Comparison of ENCODE assay signal across 1 cellular context in genomic region chr1:206741142-206741701, GRCh38.
TF ChIP-seq lines count a peak whose summit lies in the region.

No MANE protein-coding gene starts in this region.

TF ChIP-seq in GM12878, 131 proteins besides CTCF, POLR2A, EP300 and RAD21 (continues in another document):
- TF ChIP-seq CEBPZ (IDR thresholded peaks at IDR 0.05; ENCODE audit: low read depth, low read length) (no peak), E4F1 (IDR thresholded peaks at IDR 0.05; ENCODE audit: borderline replicate concordance, partially characterized antibody) (no peak), POLR2AphosphoS2 (IDR thresholded peaks at IDR 0.05; ENCODE audit: low read depth, low read length) (no peak), MEF2B (IDR thresholded peaks at IDR 0.05; ENCODE audit: partially characterized antibody, poor library complexity, severe bottlenecking) (no peak), SPI1 (IDR thresholded peaks at IDR 0.05; ENCODE audit: borderline replicate concordance, insufficient read depth, low read depth, low read length) (no peak), EGR1 (IDR thresholded peaks at IDR 0.05; ENCODE audit: borderline replicate concordance in 1 of 2, low read depth in 2 of 2, low read length in 2 of 2) (no peak), SMARCA5 (IDR thresholded peaks at IDR 0.05) (no peak), MYB (IDR thresholded peaks at IDR 0.05; ENCODE audit: borderline replicate concordance, low read depth, low read length) (no peak), MTA3 (IDR thresholded peaks at IDR 0.05; ENCODE audit: borderline replicate concordance, low read length) (no peak), PML (IDR thresholded peaks at IDR 0.05; ENCODE audit: low read length) (no peak), MTA2 (IDR thresholded peaks at IDR 0.05; ENCODE audit: low read depth) (no peak), POU2F2 (IDR thresholded peaks at IDR 0.05; ENCODE audit: borderline replicate concordance, low read depth, low read length) (peak; percentile 59; the same call in 2 of the 3 replicates), ZNF217 (IDR thresholded peaks at IDR 0.05) (no peak), ELK1 (IDR thresholded peaks at IDR 0.05; ENCODE audit: low read depth, low read length) (no peak), RCOR1 (conservative IDR thresholded peaks at IDR 0.05; ENCODE audit: low read depth, low read length) (no peak), FOXM1 (IDR thresholded peaks at IDR 0.05; ENCODE audit: low read depth, low read length) (no peak), E2F8 (IDR thresholded peaks at IDR 0.05; ENCODE audit: low read depth, partially characterized antibody) (no peak), ZBTB4 (CRISPR knock-in tag; IDR thresholded peaks at IDR 0.05) (no peak), KAT2A (conservative IDR thresholded peaks at IDR 0.05; ENCODE audit: control insufficient read depth, low read depth, low read length) (no peak), RELB (IDR thresholded peaks at IDR 0.05; ENCODE audit: low read depth) (no peak), NR2F1 (conservative IDR thresholded peaks at IDR 0.05) (no peak), PBX3 (IDR thresholded peaks at IDR 0.05; ENCODE audit: insufficient replicate concordance, low read depth, low read length) (peak; percentile 0), ZNF207 (IDR thresholded peaks at IDR 0.05; ENCODE audit: borderline replicate concordance) (no peak), SRF (IDR thresholded peaks at IDR 0.05; ENCODE audit: low read depth in 2 of 2, low read length in 2 of 2) (no peak), PKNOX1 (IDR thresholded peaks at IDR 0.05) (peak; percentile 15; the same call in 1 of the 2 replicates), IKZF1 (conservative IDR thresholded peaks at IDR 0.05) (0 out of 2 replicates have a peak, but pooled peaks have one; percentile 16), NFYA (IDR thresholded peaks at IDR 0.05; ENCODE audit: borderline replicate concordance, low read depth, low read length) (no peak), ZBTB40 (IDR thresholded peaks at IDR 0.05; ENCODE audit: borderline replicate concordance) (no peak), BCL11A (IDR thresholded peaks at IDR 0.05; ENCODE audit: low read depth, low read length) (no peak), BHLHE40 (IDR thresholded peaks at IDR 0.05; ENCODE audit: borderline replicate concordance in 1 of 2, low read depth in 2 of 2, low read length in 1 of 2) (peak in 1 of 2 experiments; percentile 8; a peak in 1 of 4 replicates), RB1 (IDR thresholded peaks at IDR 0.05; ENCODE audit: borderline replicate concordance) (no peak), SIX5 (IDR thresholded peaks at IDR 0.05; ENCODE audit: low read depth, low read length, severe bottlenecking) (no peak)
